ENCODE assay signal across 20 cellular contexts in genomic region chr13:45092668-45093067, GRCh38.
DNase-seq lines count a peak whose midpoint lies in the region; ATAC-seq, FAIRE-seq and TF ChIP-seq lines count a peak whose summit lies in the region.
"Had no signal": no experiment of that assay in that cellular context is flagged by ENCODE, and none has a peak within 500 bp of the region (broad histone marks: within the 10 kb centered on the region; RNA-seq: fewer than 3 reads in every experiment).

No MANE protein-coding gene starts in this region.

- FAIRE-seq in urothelium cell line (lab: Jason Lieb, UNC) = no peak
- FAIRE-seq: D721Med, HepG2 had no signal

- no peaks in the 10 kb centered on the region for H3K4me1 ChIP-seq in tibial artery
- H3K4me1 ChIP-seq: gastrocnemius medialis had no signal

- peaks cover 4% of the 10 kb centered on the region for H3K4me1 Mint-ChIP-seq in stimulated activated naive CD8-positive, alpha-beta T cell treated with anti-CD3 and anti-CD28 coated beads, Interleukin-15, Interleukin-2, amounts not matched to agents 100 ng/mL and 50 ng/mL, for 24 hours (ENCODE audit: low read depth)
- H3K4me1 Mint-ChIP-seq in stimulated activated naive CD8-positive, alpha-beta T cell treated with anti-CD3 and anti-CD28 coated beads, Interleukin-15, amount 100 ng/mL, for 72 hours = no peaks in the 10 kb centered on the region
- H3K4me1 Mint-ChIP-seq: activated naive CD4-positive, alpha-beta T cell treated with anti-CD3 and anti-CD28 coated beads, Interleukin-2, amount 50 U/mL, for 24 hours had no signal

- intact Hi-C loops in tibial artery (cut with DNase I; ENCODE audit: low total_unique reads) = no loop called here

- no peaks in the 10 kb centered on the region for H3K9me3 ChIP-seq in tibial artery
- H3K9me3 ChIP-seq: gastrocnemius medialis, neutrophil had no signal

- peak overlapping the region; percentile 24 for H3K27ac Mint-ChIP-seq in stimulated activated naive CD8-positive, alpha-beta T cell treated with anti-CD3 and anti-CD28 coated beads, Interleukin-15, Interleukin-2, amounts not matched to agents 100 ng/mL and 50 ng/mL, for 24 hours
- no peak overlapping the region for H3K27ac Mint-ChIP-seq in stimulated activated naive CD8-positive, alpha-beta T cell treated with anti-CD3 and anti-CD28 coated beads, Interleukin-15, amount 100 ng/mL, for 72 hours
- H3K27ac Mint-ChIP-seq: activated naive CD4-positive, alpha-beta T cell treated with anti-CD3 and anti-CD28 coated beads, Interleukin-2, amount 50 U/mL, for 24 hours; type B pancreatic cell had no signal

- H3K27me3 Mint-ChIP-seq in stimulated activated naive CD8-positive, alpha-beta T cell treated with anti-CD3 and anti-CD28 coated beads, Interleukin-15, Interleukin-2, amounts not matched to agents 100 ng/mL and 50 ng/mL, for 24 hours = peaks cover 8% of the 10 kb centered on the region
- no peaks in the 10 kb centered on the region for H3K27me3 Mint-ChIP-seq in stimulated activated naive CD8-positive, alpha-beta T cell treated with anti-CD3 and anti-CD28 coated beads, Interleukin-15, amount 100 ng/mL, for 72 hours

- no peak for ATAC-seq in stimulated activated naive CD8-positive, alpha-beta T cell treated with anti-CD3 and anti-CD28 coated beads, Interleukin-15, amount 100 ng/mL, for 72 hours
- ATAC-seq: gastrocnemius medialis, HepG2 had no signal

- no peaks in the 10 kb centered on the region for H3K9me3 Mint-ChIP-seq in stimulated activated naive CD8-positive, alpha-beta T cell treated with anti-CD3 and anti-CD28 coated beads, Interleukin-15, Interleukin-2, amounts not matched to agents 100 ng/mL and 50 ng/mL, for 24 hours
- H3K9me3 Mint-ChIP-seq in stimulated activated naive CD8-positive, alpha-beta T cell treated with anti-CD3 and anti-CD28 coated beads, Interleukin-15, amount 100 ng/mL, for 72 hours = no peaks in the 10 kb centered on the region
- H3K9me3 Mint-ChIP-seq: activated naive CD4-positive, alpha-beta T cell treated with anti-CD3 and anti-CD28 coated beads, Interleukin-2, amount 50 U/mL, for 24 hours; type B pancreatic cell had no signal

- H3K4me3 ChIP-seq in epithelial cell of esophagus (ENCODE audit: low read length) = no peak overlapping the region
- H3K4me3 ChIP-seq in tibial artery = no peak overlapping the region
- H3K4me3 ChIP-seq: cardiac muscle cell, gastrocnemius medialis had no signal

- H3K36me3 Mint-ChIP-seq in stimulated activated naive CD8-positive, alpha-beta T cell treated with anti-CD3 and anti-CD28 coated beads, Interleukin-15, Interleukin-2, amounts not matched to agents 100 ng/mL and 50 ng/mL, for 24 hours (ENCODE audit: low read depth) = no peaks in the 10 kb centered on the region
- H3K36me3 Mint-ChIP-seq: activated naive CD4-positive, alpha-beta T cell treated with anti-CD3 and anti-CD28 coated beads, Interleukin-2, amount 50 U/mL, for 24 hours; type B pancreatic cell had no signal

- H3K27me3 ChIP-seq in tibial artery = peaks cover 0 to 6% of the 10 kb centered on the region in 2 donors
- H3K27me3 ChIP-seq: cardiac muscle cell, gastrocnemius medialis had no signal

- no peak for DNase-seq in stimulated activated naive CD8-positive, alpha-beta T cell treated with anti-CD3 and anti-CD28 coated beads, Interleukin-15, amount 100 ng/mL, for 72 hours
- DNase-seq in NCI-H226 (peak; percentile 12), epithelial cell of esophagus (ENCODE audit: low read depth) (peak; percentile 29), urothelium cell line (ENCODE audit: low spot score) (peak; percentile 48), NCI-H1092 (lab: John Stamatoyannopoulos, UW) (no peak), tibial artery (no peak), HuH-7 (ENCODE audit: low spot score) (no peak)
- DNase-seq: activated CD4-positive, CD25-positive, alpha-beta regulatory T cell treated with anti-CD3 and anti-CD28 coated beads, Interleukin-2, amount 50 U/mL, for 72 hours; AML-193; gastrocnemius medialis; HCEC 1CT; mesendoderm; NCI-H510A had no signal

- no peak overlapping the region for H3K27ac ChIP-seq in tibial artery
- H3K27ac ChIP-seq: cardiac muscle cell, gastrocnemius medialis, neutrophil had no signal

- H3K4me3 Mint-ChIP-seq in stimulated activated naive CD8-positive, alpha-beta T cell treated with anti-CD3 and anti-CD28 coated beads, Interleukin-15, Interleukin-2, amounts not matched to agents 100 ng/mL and 50 ng/mL, for 24 hours = no peak overlapping the region
- H3K4me3 Mint-ChIP-seq in stimulated activated naive CD8-positive, alpha-beta T cell treated with anti-CD3 and anti-CD28 coated beads, Interleukin-15, amount 100 ng/mL, for 72 hours = no peak overlapping the region
- H3K4me3 Mint-ChIP-seq: activated naive CD4-positive, alpha-beta T cell treated with anti-CD3 and anti-CD28 coated beads, Interleukin-2, amount 50 U/mL, for 24 hours; type B pancreatic cell had no signal

- H3K36me3 ChIP-seq in tibial artery = no peaks in the 10 kb centered on the region
- H3K36me3 ChIP-seq: cardiac muscle cell, gastrocnemius medialis, neutrophil had no signal

- TF ChIP-seq CTCF in epithelial cell of esophagus (IDR thresholded peaks at IDR 0.05; ENCODE audit: insufficient read depth, low read depth, low read length, missing control alignments) = no peak
- no peak for TF ChIP-seq CTCF in tibial artery (IDR thresholded peaks at IDR 0.05)

Comparison
In these comparisons a context has a peak if more than half of its experiments do, and no peak if none do; other contexts are left out.
1. DNase-seq: peak in NCI-H226 (single experiment), epithelial cell of esophagus (single experiment) and urothelium cell line (single experiment); none in stimulated activated naive CD8-positive, alpha-beta T cell treated with anti-CD3 and anti-CD28 coated beads, Interleukin-15, amount 100 ng/mL, for 72 hours (0 of 2), NCI-H1092 (single experiment), tibial artery (0 of 2) and HuH-7 (single experiment).